ENCODE assay signal across 1 cellular context in the genomic region with DNA sequence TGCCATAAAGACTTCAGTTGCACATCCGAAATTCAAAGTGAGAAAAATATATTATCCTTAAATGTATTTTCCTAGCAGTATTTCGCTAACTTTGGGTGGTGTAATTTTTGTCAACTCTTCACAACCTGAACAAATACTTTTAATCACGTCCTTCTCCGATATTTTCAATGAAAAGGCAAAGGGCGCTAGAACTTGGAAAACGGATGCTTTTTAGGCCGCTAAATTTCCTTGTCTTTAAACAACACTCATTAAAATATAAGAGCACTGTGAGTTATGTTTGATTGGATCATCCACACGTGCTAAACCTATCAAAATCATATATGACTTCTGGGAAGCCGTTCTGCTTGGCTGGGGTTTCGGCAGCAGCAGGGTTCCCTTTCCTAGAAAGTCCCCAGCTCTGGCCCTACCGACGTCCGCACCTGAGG.
TF ChIP-seq lines count a peak whose summit lies in the region.

No MANE protein-coding gene starts in this region.

TF ChIP-seq in HepG2, 621 proteins besides CTCF, POLR2A, EP300 and RAD21 (continued from another document):
- TF ChIP-seq RNF219 (CRISPR knock-in tag; IDR thresholded peaks at IDR 0.05): no peak
- TF ChIP-seq FOXM1 (CRISPR knock-in tag; IDR thresholded peaks at IDR 0.05): no peak
- no peak for TF ChIP-seq POLR2AphosphoS2 (IDR thresholded peaks at IDR 0.05; ENCODE audit: low read depth, low read length)
- TF ChIP-seq RELA (CRISPR knock-in tag; IDR thresholded peaks at IDR 0.05): no peak
- TF ChIP-seq ZSCAN31 (CRISPR knock-in tag; IDR thresholded peaks at IDR 0.05; ENCODE audit: low read depth): no peak
- no peak for TF ChIP-seq NFATC3 (CRISPR knock-in tag; IDR thresholded peaks at IDR 0.05)
- no peak for TF ChIP-seq ZFP36 (IDR thresholded peaks at IDR 0.05; ENCODE audit: borderline replicate concordance, low read depth, low read length, partially characterized antibody)
- no peak for TF ChIP-seq ATM (IDR thresholded peaks at IDR 0.05; ENCODE audit: borderline replicate concordance)
- TF ChIP-seq HES4 (CRISPR knock-in tag; IDR thresholded peaks at IDR 0.05; ENCODE audit: borderline replicate concordance): no peak
- TF ChIP-seq KLF13 (CRISPR knock-in tag; IDR thresholded peaks at IDR 0.05): no peak
- TF ChIP-seq NKX3-1 (CRISPR knock-in tag; IDR thresholded peaks at IDR 0.05): no peak
- no peak for TF ChIP-seq ZNF234 (CRISPR knock-in tag; conservative IDR thresholded peaks at IDR 0.05)
- TF ChIP-seq ZNF17 (CRISPR knock-in tag; IDR thresholded peaks at IDR 0.05): no peak
- TF ChIP-seq SP5 (CRISPR knock-in tag; IDR thresholded peaks at IDR 0.05; ENCODE audit: borderline replicate concordance, low read depth): no peak
- TF ChIP-seq SRSF1 (optimal IDR thresholded peaks at IDR 0.05; ENCODE audit: low read depth, low read length): no peak
- TF ChIP-seq, protein P1, sequence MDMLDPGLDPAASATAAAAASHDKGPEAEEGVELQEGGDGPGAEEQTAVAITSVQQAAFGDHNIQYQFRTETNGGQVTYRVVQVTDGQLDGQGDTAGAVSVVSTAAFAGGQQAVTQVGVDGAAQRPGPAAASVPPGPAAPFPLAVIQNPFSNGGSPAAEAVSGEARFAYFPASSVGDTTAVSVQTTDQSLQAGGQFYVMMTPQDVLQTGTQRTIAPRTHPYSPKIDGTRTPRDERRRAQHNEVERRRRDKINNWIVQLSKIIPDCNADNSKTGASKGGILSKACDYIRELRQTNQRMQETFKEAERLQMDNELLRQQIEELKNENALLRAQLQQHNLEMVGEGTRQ (IDR thresholded peaks at IDR 0.05; ENCODE audit: low read depth, low read length): no peak
- TF ChIP-seq, protein P1 (CRISPR knock-in tag; IDR thresholded peaks at IDR 0.05; ENCODE audit: borderline replicate concordance): no peak
- no peak for TF ChIP-seq ZBTB37 (CRISPR knock-in tag; IDR thresholded peaks at IDR 0.05)
- no peak for TF ChIP-seq GMEB2 (CRISPR knock-in tag; IDR thresholded peaks at IDR 0.05; ENCODE audit: low read depth)
TF ChIP-seq in HepG2: peak in this region for 0.
